In the genomic region with DNA sequence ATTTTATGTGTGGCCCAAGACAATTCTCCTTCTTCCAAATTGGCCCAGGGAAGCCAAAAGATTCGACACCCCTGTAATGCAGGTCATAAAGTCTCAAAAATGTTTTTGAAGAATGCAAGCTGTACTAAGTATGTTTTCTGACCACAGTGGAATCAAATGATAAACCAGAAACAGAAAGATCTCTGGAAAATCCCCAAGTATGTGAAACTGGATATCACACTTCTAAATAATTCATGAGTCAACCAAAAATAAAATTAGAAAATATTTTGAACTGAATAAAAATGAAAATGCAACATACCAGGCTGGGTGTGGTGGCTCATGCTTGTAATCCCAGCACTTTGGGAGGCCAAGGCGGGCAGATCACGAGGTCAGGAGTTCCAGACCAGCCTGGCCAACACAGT, we compare ENCODE assay signal across 1 cellular context.
A peak's percentile ranks its signal among the peaks of the same experiment; 100 is the strongest.
TF ChIP-seq lines count a peak whose summit lies in the region.

No MANE protein-coding gene starts in this region.

TF ChIP-seq in SK-N-SH, 30 proteins besides CTCF, POLR2A, EP300 and RAD21 (continued from another document):
- TF ChIP-seq NRF1 (IDR thresholded peaks at IDR 0.05; ENCODE audit: low read depth, low read length) (no peak), SMC3 (IDR thresholded peaks at IDR 0.05; ENCODE audit: low read depth, low read length) (no peak), FOXJ3 (CRISPR knock-in tag; IDR thresholded peaks at IDR 0.05) (no peak), YY1 (IDR thresholded peaks at IDR 0.05; ENCODE audit: low read depth) (no peak), GATA2 (CRISPR knock-in tag; IDR thresholded peaks at IDR 0.05) (no peak), FOSL2 (IDR thresholded peaks at IDR 0.05; ENCODE audit: borderline replicate concordance, low read depth) (peak; percentile 46; the same call in 1 of the 2 replicates), TEAD4 (IDR thresholded peaks at IDR 0.05; ENCODE audit: borderline replicate concordance, insufficient read depth) (peak; percentile 40; the same call in 1 of the 2 replicates), GABPA (IDR thresholded peaks at IDR 0.05; ENCODE audit: low read depth) (no peak), POLR2AphosphoS5 (IDR thresholded peaks at IDR 0.05; ENCODE audit: low read depth, low read length) (no peak), RFX5 (IDR thresholded peaks at IDR 0.05; ENCODE audit: low read length) (no peak), JUND (IDR thresholded peaks at IDR 0.05) (peak; percentile 40), RXRA (IDR thresholded peaks at IDR 0.05; ENCODE audit: borderline replicate concordance, low read depth) (peak; percentile 36; the same call in 1 of the 2 replicates), EZH2phosphoT487 (IDR thresholded peaks at IDR 0.05; ENCODE audit: borderline replicate concordance, low read depth) (no peak), CHD2 (IDR thresholded peaks at IDR 0.05; ENCODE audit: low read length, partially characterized antibody) (no peak), ELF1 (IDR thresholded peaks at IDR 0.05) (no peak), SIN3A (IDR thresholded peaks at IDR 0.05; ENCODE audit: borderline replicate concordance, low read depth, low read length) (no peak)
- TF ChIP-seq, protein P1, sequence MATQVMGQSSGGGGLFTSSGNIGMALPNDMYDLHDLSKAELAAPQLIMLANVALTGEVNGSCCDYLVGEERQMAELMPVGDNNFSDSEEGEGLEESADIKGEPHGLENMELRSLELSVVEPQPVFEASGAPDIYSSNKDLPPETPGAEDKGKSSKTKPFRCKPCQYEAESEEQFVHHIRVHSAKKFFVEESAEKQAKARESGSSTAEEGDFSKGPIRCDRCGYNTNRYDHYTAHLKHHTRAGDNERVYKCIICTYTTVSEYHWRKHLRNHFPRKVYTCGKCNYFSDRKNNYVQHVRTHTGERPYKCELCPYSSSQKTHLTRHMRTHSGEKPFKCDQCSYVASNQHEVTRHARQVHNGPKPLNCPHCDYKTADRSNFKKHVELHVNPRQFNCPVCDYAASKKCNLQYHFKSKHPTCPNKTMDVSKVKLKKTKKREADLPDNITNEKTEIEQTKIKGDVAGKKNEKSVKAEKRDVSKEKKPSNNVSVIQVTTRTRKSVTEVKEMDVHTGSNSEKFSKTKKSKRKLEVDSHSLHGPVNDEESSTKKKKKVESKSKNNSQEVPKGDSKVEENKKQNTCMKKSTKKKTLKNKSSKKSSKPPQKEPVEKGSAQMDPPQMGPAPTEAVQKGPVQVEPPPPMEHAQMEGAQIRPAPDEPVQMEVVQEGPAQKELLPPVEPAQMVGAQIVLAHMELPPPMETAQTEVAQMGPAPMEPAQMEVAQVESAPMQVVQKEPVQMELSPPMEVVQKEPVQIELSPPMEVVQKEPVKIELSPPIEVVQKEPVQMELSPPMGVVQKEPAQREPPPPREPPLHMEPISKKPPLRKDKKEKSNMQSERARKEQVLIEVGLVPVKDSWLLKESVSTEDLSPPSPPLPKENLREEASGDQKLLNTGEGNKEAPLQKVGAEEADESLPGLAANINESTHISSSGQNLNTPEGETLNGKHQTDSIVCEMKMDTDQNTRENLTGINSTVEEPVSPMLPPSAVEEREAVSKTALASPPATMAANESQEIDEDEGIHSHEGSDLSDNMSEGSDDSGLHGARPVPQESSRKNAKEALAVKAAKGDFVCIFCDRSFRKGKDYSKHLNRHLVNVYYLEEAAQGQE (IDR thresholded peaks at IDR 0.05; ENCODE audit: low read depth, low read length) = no peak
- TF ChIP-seq, protein P2, sequence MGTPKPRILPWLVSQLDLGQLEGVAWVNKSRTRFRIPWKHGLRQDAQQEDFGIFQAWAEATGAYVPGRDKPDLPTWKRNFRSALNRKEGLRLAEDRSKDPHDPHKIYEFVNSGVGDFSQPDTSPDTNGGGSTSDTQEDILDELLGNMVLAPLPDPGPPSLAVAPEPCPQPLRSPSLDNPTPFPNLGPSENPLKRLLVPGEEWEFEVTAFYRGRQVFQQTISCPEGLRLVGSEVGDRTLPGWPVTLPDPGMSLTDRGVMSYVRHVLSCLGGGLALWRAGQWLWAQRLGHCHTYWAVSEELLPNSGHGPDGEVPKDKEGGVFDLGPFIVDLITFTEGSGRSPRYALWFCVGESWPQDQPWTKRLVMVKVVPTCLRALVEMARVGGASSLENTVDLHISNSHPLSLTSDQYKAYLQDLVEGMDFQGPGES (IDR thresholded peaks at IDR 0.05; ENCODE audit: low read depth, low read length) = no peak
- TF ChIP-seq, protein P3, sequence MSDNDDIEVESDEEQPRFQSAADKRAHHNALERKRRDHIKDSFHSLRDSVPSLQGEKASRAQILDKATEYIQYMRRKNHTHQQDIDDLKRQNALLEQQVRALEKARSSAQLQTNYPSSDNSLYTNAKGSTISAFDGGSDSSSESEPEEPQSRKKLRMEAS (IDR thresholded peaks at IDR 0.05; ENCODE audit: low read depth) = 0 out of 2 replicates have a peak, but pooled peaks have one; percentile 28
- TF ChIP-seq, protein P4, sequence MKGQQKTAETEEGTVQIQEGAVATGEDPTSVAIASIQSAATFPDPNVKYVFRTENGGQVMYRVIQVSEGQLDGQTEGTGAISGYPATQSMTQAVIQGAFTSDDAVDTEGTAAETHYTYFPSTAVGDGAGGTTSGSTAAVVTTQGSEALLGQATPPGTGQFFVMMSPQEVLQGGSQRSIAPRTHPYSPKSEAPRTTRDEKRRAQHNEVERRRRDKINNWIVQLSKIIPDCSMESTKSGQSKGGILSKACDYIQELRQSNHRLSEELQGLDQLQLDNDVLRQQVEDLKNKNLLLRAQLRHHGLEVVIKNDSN (IDR thresholded peaks at IDR 0.05; ENCODE audit: borderline replicate concordance, low read depth) = no peak
- TF ChIP-seq, protein P5, sequence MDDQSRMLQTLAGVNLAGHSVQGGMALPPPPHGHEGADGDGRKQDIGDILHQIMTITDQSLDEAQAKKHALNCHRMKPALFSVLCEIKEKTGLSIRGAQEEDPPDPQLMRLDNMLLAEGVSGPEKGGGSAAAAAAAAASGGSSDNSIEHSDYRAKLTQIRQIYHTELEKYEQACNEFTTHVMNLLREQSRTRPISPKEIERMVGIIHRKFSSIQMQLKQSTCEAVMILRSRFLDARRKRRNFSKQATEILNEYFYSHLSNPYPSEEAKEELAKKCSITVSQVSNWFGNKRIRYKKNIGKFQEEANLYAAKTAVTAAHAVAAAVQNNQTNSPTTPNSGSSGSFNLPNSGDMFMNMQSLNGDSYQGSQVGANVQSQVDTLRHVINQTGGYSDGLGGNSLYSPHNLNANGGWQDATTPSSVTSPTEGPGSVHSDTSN (IDR thresholded peaks at IDR 0.05) = peak; percentile 33; the same call in 1 of the 2 replicates
